In the genomic region with DNA sequence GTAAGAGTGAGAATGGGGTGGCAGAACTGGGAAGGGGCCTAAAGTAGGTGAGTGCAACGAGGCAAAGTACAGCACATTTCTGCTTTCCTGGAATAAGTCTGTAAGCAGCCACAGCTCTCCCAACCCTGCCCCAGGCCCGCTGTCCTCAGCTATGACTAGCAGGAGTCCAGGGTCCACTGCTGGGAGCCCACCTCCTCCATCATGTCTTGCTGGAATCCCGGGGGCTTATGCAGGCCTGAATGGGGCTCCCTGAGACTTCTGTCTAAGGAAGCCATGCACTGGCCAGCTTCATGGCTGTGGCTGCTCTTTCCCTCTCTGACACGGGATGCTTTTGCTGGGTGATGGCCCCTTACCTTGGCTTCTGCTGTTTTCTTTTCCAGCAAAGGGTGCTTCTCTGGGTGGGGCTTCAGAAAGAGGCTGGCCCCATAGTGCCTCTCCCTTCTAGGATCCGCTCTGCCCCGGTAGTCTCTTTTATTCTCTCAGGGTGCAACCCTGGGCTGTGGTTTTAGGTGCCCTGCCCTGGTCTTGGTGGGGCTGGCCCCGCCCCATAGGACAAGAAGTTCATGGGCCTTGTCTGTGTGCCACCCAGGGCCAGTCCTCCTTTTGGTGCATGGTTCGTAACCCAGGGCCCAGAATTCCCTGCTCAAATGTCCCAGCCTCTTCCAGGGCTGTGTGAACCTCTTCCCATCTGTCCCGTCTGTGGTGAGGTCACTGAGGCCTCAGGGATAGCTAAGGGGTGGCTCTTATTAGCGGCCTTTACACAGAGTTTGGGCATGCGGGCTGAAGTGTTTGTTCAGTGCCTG, we compare ENCODE assay signal across 23 cellular contexts.
"Had no signal": no experiment of that assay in that cellular context is flagged by ENCODE, and none has a peak within 500 bp of the region (broad histone marks: within the 10 kb centered on the region; RNA-seq: fewer than 3 reads in every experiment).

No MANE protein-coding gene starts in this region.

- H3K27ac ChIP-seq: ascending aorta, brain microvascular endothelial cell, hepatocyte, left ventricle myocardium inferior, right lobe of liver, skin epidermis, tibial artery, WERI-Rb-1 had no signal

- H3K4me1 ChIP-seq: ascending aorta, right lobe of liver had no signal

- H3K27me3 ChIP-seq: ascending aorta, brain microvascular endothelial cell, hepatocyte, right lobe of liver had no signal

- DNase-seq: activated CD4-positive, alpha-beta T cell treated with anti-CD3 and anti-CD28 coated beads, Interleukin-2, amount 50 U/mL, for 1 hour; activated CD4-positive, CD25-positive, alpha-beta regulatory T cell treated with anti-CD3 and anti-CD28 coated beads, Interleukin-2, amount 50 U/mL, for 72 hours; activated T-cell treated with anti-CD3 and anti-CD28 coated beads, Interleukin-2, amount 50 U/mL, for 1 hour; brain microvascular endothelial cell; caudate nucleus; dermis blood vessel endothelial cell; effector CD8-positive, alpha-beta T cell; foreskin melanocyte; immature natural killer cell; left ventricle myocardium inferior; midbrain; nucleus accumbens; posterior cingulate gyrus; right lobe of liver; stimulated activated CD4-positive, alpha-beta T cell treated with anti-CD3 and anti-CD28 coated beads, Interleukin-1b, Interleukin-23, amount 100 ng/mL, for 48 hours; tibial artery; WERI-Rb-1 had no signal

- H3K9me3 ChIP-seq: ascending aorta, left ventricle myocardium inferior, right lobe of liver had no signal

- ATAC-seq: activated naive CD4-positive, alpha-beta T cell treated with anti-CD3 and anti-CD28 coated beads, Interleukin-2, amount 50 U/mL, for 72 hours; esophagus mucosa; natural killer cell treated with Interleukin-12 subunit alpha and Interleukin-12 subunit beta and Interleukin-15 and Interleukin-18, amount 100 ng/mL, for 72 hours had no signal

- H3K36me3 ChIP-seq: ascending aorta, brain microvascular endothelial cell, left ventricle myocardium inferior, right lobe of liver, tibial artery, WERI-Rb-1 had no signal

- H3K4me3 ChIP-seq: ascending aorta, hepatocyte, left ventricle myocardium inferior, right lobe of liver, skin epidermis, tibial artery had no signal
